Comparison of ENCODE assay signal across 15 cellular contexts in genomic region chr20:40156600-40157307, GRCh38.
DNase-seq lines count a peak whose midpoint lies in the region; ATAC-seq and TF ChIP-seq lines count a peak whose summit lies in the region.
"Had no signal": no experiment of that assay in that cellular context is flagged by ENCODE, and none has a peak within 500 bp of the region (broad histone marks: within the 10 kb centered on the region; RNA-seq: fewer than 3 reads in every experiment).

No MANE protein-coding gene starts in this region.

- no peaks in the 10 kb centered on the region for H3K9me3 Mint-ChIP-seq in activated T-cell treated with anti-CD3 and anti-CD28 coated beads, Interleukin-2, amount 50 U/mL, for 4 hours

- H3K4me1 ChIP-seq in SJCRH30, result no peaks in the 10 kb centered on the region

- H3K27ac ChIP-seq in SJCRH30, result no peak overlapping the region
- H3K27ac ChIP-seq: cardiac muscle cell, neutrophil had no signal

- TF ChIP-seq POLR2A in GM18505 (IDR thresholded peaks at IDR 0.05; ENCODE audit: borderline replicate concordance, extremely low read depth, insufficient read depth, insufficient read length), result no peak

- no peak overlapping the region for H3K4me3 ChIP-seq in SJCRH30
- H3K4me3 ChIP-seq: cardiac muscle cell had no signal

- no peaks in the 10 kb centered on the region for H3K4me1 Mint-ChIP-seq in activated T-cell treated with anti-CD3 and anti-CD28 coated beads, Interleukin-2, amount 50 U/mL, for 4 hours (ENCODE audit: low read depth)

- ATAC-seq in GM18505 (IDR thresholded peaks at IDR 0.05; ENCODE audit: unreplicated experiment), result peak; percentile 84
- ATAC-seq in GM19463 (IDR thresholded peaks at IDR 0.05; ENCODE audit: unreplicated experiment), result peak; percentile 91
- peak; percentile 85 for ATAC-seq in HG02885 (IDR thresholded peaks at IDR 0.05; ENCODE audit: poor library complexity, unreplicated experiment)
- peak; percentile 81 for ATAC-seq in HG03565 (IDR thresholded peaks at IDR 0.05; ENCODE audit: unreplicated experiment)
- ATAC-seq in activated T-cell treated with anti-CD3 and anti-CD28 coated beads, Interleukin-2, amount 50 U/mL, for 4 hours, result no peak
- ATAC-seq: esophagus mucosa had no signal

- H3K4me3 Mint-ChIP-seq in activated T-cell treated with anti-CD3 and anti-CD28 coated beads, Interleukin-2, amount 50 U/mL, for 4 hours, result no peak overlapping the region

- no peaks in the 10 kb centered on the region for H3K27me3 Mint-ChIP-seq in activated T-cell treated with anti-CD3 and anti-CD28 coated beads, Interleukin-2, amount 50 U/mL, for 4 hours (ENCODE audit: low read depth)

- H3K36me3 Mint-ChIP-seq in activated T-cell treated with anti-CD3 and anti-CD28 coated beads, Interleukin-2, amount 50 U/mL, for 4 hours (ENCODE audit: insufficient read depth), result no peaks in the 10 kb centered on the region

- H3K9me3 ChIP-seq in SJCRH30 (replicated peaks), result no peaks in the 10 kb centered on the region
- H3K9me3 ChIP-seq: neutrophil had no signal

- no peak for DNase-seq in activated T-cell treated with anti-CD3 and anti-CD28 coated beads, Interleukin-2, amount 50 U/mL, for 4 hours
- DNase-seq in SJCRH30 (no peak), iPS-NIHi11 (ENCODE audit: low spot score) (no peak), COLO829 (ENCODE audit: low spot score) (no peak)
- DNase-seq: activated T-cell treated with anti-CD3 and anti-CD28 coated beads, Interleukin-2, amount 50 U/mL, for 1 hour; AML-193; NCI-H1417 treated with DMSO at 0.1 percent for 48 hours; substantia nigra had no signal

- peaks cover 4% of the 10 kb centered on the region for H3K27me3 ChIP-seq in SJCRH30
- H3K27me3 ChIP-seq: cardiac muscle cell had no signal

- H3K36me3 ChIP-seq in SJCRH30, result no peaks in the 10 kb centered on the region
- H3K36me3 ChIP-seq: cardiac muscle cell, neutrophil had no signal

Comparison
In these comparisons a context has a peak if more than half of its experiments do, and no peak if none do; other contexts are left out.
1. ATAC-seq: peak in GM18505 (single experiment), GM19463 (single experiment), HG02885 (single experiment) and HG03565 (single experiment); none in activated T-cell treated with anti-CD3 and anti-CD28 coated beads, Interleukin-2, amount 50 U/mL, for 4 hours (0 of 2).